In the genomic region with DNA sequence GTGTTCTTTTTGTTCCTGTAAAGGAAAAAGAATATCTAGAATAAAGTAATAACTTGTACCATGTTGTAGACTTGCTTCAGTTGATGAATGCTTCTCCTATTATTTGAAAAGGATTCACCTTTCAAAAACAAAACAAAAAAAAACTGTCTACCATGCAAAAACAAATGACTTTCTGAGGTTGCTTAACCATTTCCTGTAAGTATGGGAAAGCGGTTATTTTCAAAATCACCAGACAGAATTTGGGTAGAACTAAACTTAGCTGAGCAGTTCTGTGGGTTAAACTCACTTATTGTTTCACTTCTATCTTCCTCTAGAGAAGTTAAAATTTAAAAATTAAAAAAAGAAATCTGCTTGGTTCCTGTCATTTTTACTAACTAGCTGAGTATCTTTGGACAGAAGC, we compare ENCODE assay signal across 9 cellular contexts. TPM values are rescaled to one million over a fixed set of nuclear protein-coding genes. Genes with fewer than 3 reads are reported as not detected.
DNase-seq lines count a peak whose midpoint lies in the region; ATAC-seq, FAIRE-seq and TF ChIP-seq lines count a peak whose summit lies in the region.
"Had no signal": no experiment of that assay in that cellular context is flagged by ENCODE, and none has a peak within 500 bp of the region (broad histone marks: within the 10 kb centered on the region; RNA-seq: fewer than 3 reads in every experiment).

No MANE protein-coding gene starts in this region.

- TF ChIP-seq CTCF in GM10248 (IDR thresholded peaks at IDR 0.05; ENCODE audit: control extremely low read depth, extremely low read depth, low read depth, missing control alignments) = no peak
- TF ChIP-seq CTCF in GM12878 (IDR thresholded peaks at IDR 0.05 in 2 of 3, conservative IDR thresholded peaks at IDR 0.05 in 1 of 3; ENCODE audit: control insufficient read depth in 2 of 3, extremely low read depth in 1 of 3, insufficient read depth in 1 of 3, low read depth in 3 of 3, low read length in 3 of 3) = no peak
- no peak for TF ChIP-seq CTCF in hepatocyte (IDR thresholded peaks at IDR 0.05; ENCODE audit: poor library complexity)
- no peak for TF ChIP-seq CTCF in ascending aorta (IDR thresholded peaks at IDR 0.05)
- no peak for TF ChIP-seq CTCF in nephron progenitor cell (IDR thresholded peaks at IDR 0.05)

- FAIRE-seq in GM12878 (lab: Jason Lieb, UNC) = peak; percentile 82

- 3% methylated on average over 1 of the region's 1 CpG for WGBS in GM12878 (ENCODE audit: insufficient coverage, insufficient replicate concordance, low lambda C conversion rate, missing lambda C conversion rate)
- 94% methylated on average over 1 of the region's 1 CpG for WGBS in hepatocyte (ENCODE audit: low lambda C conversion rate, missing lambda C conversion rate)
- 97 to 98% methylated on average over 1 of the region's 1 CpG for WGBS in GM23248 (ENCODE audit: low coverage in 1 of 2, low lambda C conversion rate in 2 of 2, missing lambda C conversion rate in 2 of 2), 2 experiments

- H3K4me1 ChIP-seq in GM12878 (ENCODE audit: control insufficient read depth, insufficient read depth, low read length) (peaks cover 25% of the 10 kb centered on the region), hepatocyte (ENCODE audit: insufficient read depth) (peaks cover 7% of the 10 kb centered on the region), ascending aorta (peaks cover 0 to 15% of the 10 kb centered on the region in 2 donors), GM23248 (ENCODE audit: insufficient read depth) (peaks cover 15% of the 10 kb centered on the region)

- CTCF ChIA-PET in GM10248 (lab: Yijun Ruan, JAX) = interaction anchor here (0.8 to 3.1 kb wide), 5 partner anchors 12 to 182 kb away, joined by 3 to 15 read pairs (median 4); partner anchors contain the start of gene LIX1
- CTCF ChIA-PET in GM12878 (lab: Yijun Ruan, JAX) = interaction anchor here (0.8 to 3.6 kb wide), 10 partner anchors 17 to 359 kb away, joined by 3 to 25 read pairs (median 4); partner anchors contain the start of gene LIX1

- H3F3A ChIP-seq in GM23248 (ENCODE audit: insufficient read depth) = peaks cover 18% of the 10 kb centered on the region; the same call in 1 of the 2 replicates

- H2AFZ ChIP-seq in GM12878 (ENCODE audit: control insufficient read depth, low read depth, low read length) (no peak overlapping the region), hepatocyte (no peak overlapping the region), GM23248 (no peak overlapping the region)

- H3K36me3 ChIP-seq in GM12878 (ENCODE audit: control insufficient read depth in 2 of 2, insufficient read depth in 2 of 2, low read length in 1 of 2) (0 out of 4 replicates have a peak, but pooled peaks cover 0 to 1% of the 10 kb centered on the region in 2 experiments), hepatocyte (replicated peaks; ENCODE audit: insufficient read depth, low read depth) (no peaks in the 10 kb centered on the region), ascending aorta (no peaks in the 10 kb centered on the region), GM23248 (ENCODE audit: low read depth) (no peaks in the 10 kb centered on the region)

- H3K36me3 Mint-ChIP-seq in nephron progenitor cell (ENCODE audit: low read depth) = peaks cover 6% of the 10 kb centered on the region

- H3K4me3 ChIP-seq in GM12878 (no peak overlapping the region), hepatocyte (no peak overlapping the region), ascending aorta (no peak overlapping the region), GM23248 (no peak overlapping the region)

- TF ChIP-seq RAD21 in GM12878 (IDR thresholded peaks at IDR 0.05; ENCODE audit: insufficient read depth, low read depth, low read length) = no peak

- TF ChIP-seq POLR2A in GM12878 (IDR thresholded peaks at IDR 0.05; ENCODE audit: low read depth, low read length) = no peak

- no peaks in the 10 kb centered on the region for H3K27me3 Mint-ChIP-seq in nephron progenitor cell (ENCODE audit: low read depth, poor library complexity)

- H3K27me3 ChIP-seq in GM12878 (replicated peaks in 1 of 2; ENCODE audit: control insufficient read depth in 2 of 2, insufficient read depth in 2 of 2, low read length in 1 of 2) (no peaks in the 10 kb centered on the region), hepatocyte (no peaks in the 10 kb centered on the region), ascending aorta (no peaks in the 10 kb centered on the region), GM23248 (replicated peaks; ENCODE audit: insufficient read depth) (no peaks in the 10 kb centered on the region)

- no TSS peak for BruUV-seq in GM12878 (replicated peaks; lab: Mats Ljungman, UMichigan)

- peak in 1 of 2 experiments; percentile 88; a peak in 2 of 4 replicates for TF ChIP-seq EP300 in GM12878 (IDR thresholded peaks at IDR 0.05; ENCODE audit: borderline replicate concordance in 1 of 2, control insufficient read depth in 1 of 2, low read depth in 2 of 2, low read length in 2 of 2)

- POLR2A ChIA-PET in GM10248 (lab: Yijun Ruan, JAX) (interaction anchor here (1.0 kb wide), 1 partner anchor 25 kb away, joined by 4 read pairs; the partner anchor contains the start of gene LNPEP), GM12878 (lab: Charles Lee) (interaction anchor here (0.8 to 7.5 kb wide), 10 partner anchors 16 to 258 kb away, joined by 3 to 65 read pairs (median 4); partner anchors contain the start of genes ERAP1, ERAP2 and LNPEP)

- H3K9me3 Mint-ChIP-seq in nephron progenitor cell = peaks cover 3% of the 10 kb centered on the region

- intact Hi-C loops in GM12878 (cut with micrococcal nuclease; ENCODE audit: unreplicated experiment) (no loop called here), ascending aorta (cut with DNase I) (no loop called here)

- H3K4me1 Mint-ChIP-seq in nephron progenitor cell = no peaks in the 10 kb centered on the region

- no peak overlapping the region for H3K27ac Mint-ChIP-seq in nephron progenitor cell

- H3K4me3 Mint-ChIP-seq in nephron progenitor cell = no peak overlapping the region

- in situ Hi-C loops in GM12878 (cut with MboI) (no loop called here), GM23248 (cut with MboI) (no loop called here)

- SMC1A ChIA-PET in GM12878 (lab: Charles Lee; ENCODE audit: uncharacterized antibody, unreplicated experiment) = interaction anchor here (0.6 to 6.7 kb wide), 22 partner anchors 8 to 209 kb away, joined by 3 to 74 read pairs (median 4); partner anchors contain the start of genes ERAP2 and LNPEP

- peak; percentile 52 for ATAC-seq in GM21423 (IDR thresholded peaks at IDR 0.05; ENCODE audit: unreplicated experiment)
- peak; percentile 52 for ATAC-seq in HG03571 (IDR thresholded peaks at IDR 0.05; ENCODE audit: unreplicated experiment)
- ATAC-seq in GM12878 = peak; percentile 53

- H3K4me2 ChIP-seq in GM12878 (ENCODE audit: control insufficient read depth, insufficient read depth) (peak overlapping the region; percentile 45; the same call in 1 of the 2 replicates), hepatocyte (no peak overlapping the region), GM23248 (ENCODE audit: unreplicated experiment) (no peak overlapping the region)

- DNase-seq in GM10248 (ENCODE audit: extremely low spot score) (peak; percentile 34), GM12878 (ENCODE audit: low read depth, low spot score) (peak; percentile 76), hepatocyte (ENCODE audit: low spot score) (no peak), ascending aorta (ENCODE audit: low spot score in 2 of 2) (no peak), nephron progenitor cell (no peak), GM23248 (no peak)

- no peaks in the 10 kb centered on the region for H3K9me2 ChIP-seq in hepatocyte (replicated peaks; ENCODE audit: insufficient read depth)
- H3K9me2 ChIP-seq in GM23248 (ENCODE audit: insufficient read depth) = no peaks in the 10 kb centered on the region

- H4K20me1 ChIP-seq in GM12878 (ENCODE audit: control insufficient read depth, insufficient read depth) (peaks cover 2% of the 10 kb centered on the region; the same call in 1 of the 2 replicates), hepatocyte (ENCODE audit: insufficient read depth, poor library complexity, severe bottlenecking) (no peaks in the 10 kb centered on the region), GM23248 (ENCODE audit: insufficient read depth) (no peaks in the 10 kb centered on the region)

- H3K27ac ChIP-seq in GM12878 (ENCODE audit: control insufficient read depth, insufficient read depth) = peak overlapping the region; percentile 62
- H3K27ac ChIP-seq in hepatocyte = no peak overlapping the region
- no peak overlapping the region for H3K27ac ChIP-seq in ascending aorta
- H3K27ac ChIP-seq in GM23248 = no peak overlapping the region
- H3K27ac ChIP-seq: VCaP had no signal

- H3K9ac ChIP-seq in GM12878 (ENCODE audit: control insufficient read depth, insufficient read depth, low read length) (no peak overlapping the region), GM23248 (no peak overlapping the region)

- H3K79me2 ChIP-seq in GM12878 (ENCODE audit: control insufficient read depth, insufficient read depth, low read length) = peaks cover 93% of the 10 kb centered on the region
- peaks cover 87% of the 10 kb centered on the region for H3K79me2 ChIP-seq in hepatocyte
- H3K79me2 ChIP-seq in GM23248 (ENCODE audit: insufficient read depth) = peaks cover 86% of the 10 kb centered on the region

- RAD21 ChIA-PET in GM12878 (lab: Charles Lee; ENCODE audit: unreplicated experiment) = interaction anchor here (0.6 to 7.0 kb wide), 17 partner anchors 11 to 472 kb away, joined by 3 to 136 read pairs (median 5); partner anchors contain the start of genes ERAP1, ERAP2, LIX1 and LNPEP

- peaks cover under 1% of the 10 kb centered on the region; the same call in 2 of the 3 replicates for H3K9me3 ChIP-seq in GM12878 (replicated peaks; ENCODE audit: control insufficient read depth, insufficient read depth, low read length)
- H3K9me3 ChIP-seq in hepatocyte (ENCODE audit: low read depth) = no peaks in the 10 kb centered on the region
- no peaks in the 10 kb centered on the region for H3K9me3 ChIP-seq in ascending aorta
- no peaks in the 10 kb centered on the region for H3K9me3 ChIP-seq in GM23248 (ENCODE audit: low read depth)

RNA-seq across cellular contexts. Expression of gene LNPEP, which starts 25.2 kb away (rescaled TPM):
- 410 and 418 TPM in 2 replicates for total RNA-seq in GM12878 (2013; cell fraction: nucleolus; rRNA removed)
- total RNA-seq in GM12878 (2014; rRNA removed) (38.5 and 56.2 TPM in 2 replicates), GM12878 (2014; rRNA removed; fragmentation: Illumina TruSeq; extraction: Trizol) (54.9 and 62.3 TPM in 2 replicates), GM12878 (2021) (50.8 and 51.1 TPM in 2 replicates), hepatocyte (32.6 and 46.8 TPM in 2 replicates), ascending aorta (35.3 TPM)
- 12.3 TPM for polyA plus RNA-seq in GM12878 (2011; ENCODE audit: low read depth)
- polyA plus RNA-seq in GM12878 (2011; rRNA removed) (44.7 and 67.7 TPM in 2 replicates), GM12878 (2014; fragmentation: Illumina TruSeq; extraction: Trizol) (26.1 and 34.4 TPM in 2 replicates), GM12878 (2014; fragmentation: Nextera tagmentation; extraction: Ambion mirVana) (1 to 10 TPM; 5.6 to 7.3 TPM), GM12878 (2014; rRNA removed) (17.1 and 21.0 TPM in 2 replicates), GM12878 (2016; fragmentation: Nextera tagmentation; extraction: Ambion mirVana) (10 to 100 TPM; 23.2 to 23.9 TPM), hepatocyte (4.9 and 7.1 TPM in 2 replicates), GM23248 (2016; fragmentation: Nextera tagmentation; extraction: Ambion mirVana) (6.8 and 7.3 TPM in 2 replicates)
- polyA plus RNA-seq in GM12878 (2011; cell fraction: cytosol; rRNA removed) = 15.1 and 19.2 TPM in 2 replicates
- polyA plus RNA-seq in GM12878 (2011; cell fraction: nucleus; rRNA removed) = 33.3 and 34.8 TPM in 2 replicates
- 22.3 and 26.0 TPM in 2 replicates for polyA plus RNA-seq in GM12878 (2012)
- polyA minus RNA-seq in GM12878 (2011; rRNA and poly(A)+ RNA removed) = 135 and 161 TPM in 2 replicates
- 48.5 and 54.1 TPM in 2 replicates for polyA minus RNA-seq in GM12878 (2011; cell fraction: cytosol; rRNA and poly(A)+ RNA removed)
- 74.6 and 109 TPM in 2 replicates for polyA minus RNA-seq in GM12878 (2011; cell fraction: nucleus; rRNA and poly(A)+ RNA removed)
- total RNA-seq in GM23248 (2014; rRNA removed; shearing (Covaris generic)) = 20.1 and 30.1 TPM in 2 replicates

Comparison
In these comparisons a context has a peak if more than half of its experiments do, and no peak if none do; other contexts are left out.
1. DNase-seq: peak in GM10248 (single experiment) and GM12878 (single experiment); none in hepatocyte (single experiment), ascending aorta (0 of 2), nephron progenitor cell (single experiment) and GM23248 (single experiment).
2. Peak in every context shown above with its lines, with median percentiles within 50 percentile points of each other: ATAC-seq.